19 cellular contexts compared by ENCODE assay signal in genomic region chr3:11692251-11692813, GRCh38.
"Had no signal": no experiment of that assay in that cellular context is flagged by ENCODE, and none has a peak within 500 bp of the region (broad histone marks: within the 10 kb centered on the region; RNA-seq: fewer than 3 reads in every experiment).

No MANE protein-coding gene starts in this region.

- H3K36me3 Mint-ChIP-seq: activated naive CD4-positive, alpha-beta T cell treated with anti-CD3 and anti-CD28 coated beads, Interleukin-2, amount 10 ng/mL, durations not matched to agents 7 days and 5 days had no signal

- H3K27ac ChIP-seq: gastrocnemius medialis, left lung, prostate gland, tibial nerve, uterus had no signal

- H3K27ac Mint-ChIP-seq: activated CD4-positive, alpha-beta T cell treated with anti-CD3 and anti-CD28 coated beads, Interleukin-2, amount 10 ng/mL, durations not matched to agents 7 days and 5 days; activated CD8-positive, alpha-beta T cell treated with anti-CD3 and anti-CD28 coated beads, Interleukin-2, amount 10 ng/mL, durations not matched to agents 7 days and 5 days; activated naive CD4-positive, alpha-beta T cell treated with anti-CD3 and anti-CD28 coated beads, Interleukin-2, amount 10 ng/mL, durations not matched to agents 7 days and 5 days; activated naive CD8-positive, alpha-beta T cell treated with anti-CD3 and anti-CD28 coated beads, Interleukin-2, amount 50 U/mL, for 24 hours; activated T-cell treated with anti-CD3 and anti-CD28 coated beads, Interleukin-2, amount 50 U/mL, for 24 hours; stimulated activated naive CD8-positive, alpha-beta T cell treated with anti-CD3 and anti-CD28 coated beads, Interleukin-15, Interleukin-2, amounts not matched to agents 100 ng/mL and 50 ng/mL, for 24 hours had no signal

- ATAC-seq: activated CD4-positive, CD25-positive, alpha-beta regulatory T cell treated with anti-CD3 and anti-CD28 coated beads, Interleukin-2, amount 50 U/mL, for 24 hours; activated CD8-positive, alpha-beta T cell treated with anti-CD3 and anti-CD28 coated beads, Interleukin-2, amount 10 ng/mL, durations not matched to agents 7 days and 5 days; activated naive CD8-positive, alpha-beta T cell treated with anti-CD3 and anti-CD28 coated beads, Interleukin-2, amount 50 U/mL, for 24 hours; gastrocnemius medialis; left lung; right cardiac atrium had no signal

- H3K9me3 Mint-ChIP-seq: activated CD4-positive, alpha-beta T cell treated with anti-CD3 and anti-CD28 coated beads, Interleukin-2, amount 10 ng/mL, durations not matched to agents 7 days and 5 days; activated naive CD4-positive, alpha-beta T cell treated with anti-CD3 and anti-CD28 coated beads, Interleukin-2, amount 10 ng/mL, durations not matched to agents 7 days and 5 days; activated naive CD8-positive, alpha-beta T cell treated with anti-CD3 and anti-CD28 coated beads, Interleukin-2, amount 50 U/mL, for 24 hours; activated T-cell treated with anti-CD3 and anti-CD28 coated beads, Interleukin-2, amount 50 U/mL, for 24 hours; stimulated activated naive CD8-positive, alpha-beta T cell treated with anti-CD3 and anti-CD28 coated beads, Interleukin-15, Interleukin-2, amounts not matched to agents 100 ng/mL and 50 ng/mL, for 24 hours had no signal

- DNase-seq: activated CD4-positive, alpha-beta T cell treated with anti-CD3 and anti-CD28 coated beads, Interleukin-2, amount 10 ng/mL, durations not matched to agents 7 days and 5 days; activated CD8-positive, alpha-beta T cell treated with anti-CD3 and anti-CD28 coated beads, Interleukin-2, amount 10 ng/mL, durations not matched to agents 7 days and 5 days; activated naive CD4-positive, alpha-beta T cell treated with anti-CD3 and anti-CD28 coated beads, Interleukin-2, amount 10 ng/mL, durations not matched to agents 7 days and 5 days; activated naive CD8-positive, alpha-beta T cell treated with anti-CD3 and anti-CD28 coated beads, Interleukin-2, amount 50 U/mL, for 24 hours; activated T-cell treated with anti-CD3 and anti-CD28 coated beads, Interleukin-2, amount 50 U/mL, for 24 hours; aorta; cerebellar nuclear complex; cortex of kidney; gastrocnemius medialis; head of caudate nucleus; left lung; mammary epithelial cell; right cardiac atrium; stimulated activated CD4-positive, alpha-beta T cell treated with anti-CD3 and anti-CD28 coated beads, Interleukin-2, amount 100 ng/mL, for 24 hours; uterus had no signal

- H3K4me3 Mint-ChIP-seq: activated CD4-positive, alpha-beta T cell treated with anti-CD3 and anti-CD28 coated beads, Interleukin-2, amount 10 ng/mL, durations not matched to agents 7 days and 5 days; activated CD8-positive, alpha-beta T cell treated with anti-CD3 and anti-CD28 coated beads, Interleukin-2, amount 10 ng/mL, durations not matched to agents 7 days and 5 days; activated naive CD4-positive, alpha-beta T cell treated with anti-CD3 and anti-CD28 coated beads, Interleukin-2, amount 10 ng/mL, durations not matched to agents 7 days and 5 days; activated naive CD8-positive, alpha-beta T cell treated with anti-CD3 and anti-CD28 coated beads, Interleukin-2, amount 50 U/mL, for 24 hours; activated T-cell treated with anti-CD3 and anti-CD28 coated beads, Interleukin-2, amount 50 U/mL, for 24 hours; stimulated activated naive CD8-positive, alpha-beta T cell treated with anti-CD3 and anti-CD28 coated beads, Interleukin-15, Interleukin-2, amounts not matched to agents 100 ng/mL and 50 ng/mL, for 24 hours had no signal

- H3K4me1 Mint-ChIP-seq: activated CD4-positive, alpha-beta T cell treated with anti-CD3 and anti-CD28 coated beads, Interleukin-2, amount 10 ng/mL, durations not matched to agents 7 days and 5 days; activated naive CD4-positive, alpha-beta T cell treated with anti-CD3 and anti-CD28 coated beads, Interleukin-2, amount 10 ng/mL, durations not matched to agents 7 days and 5 days; activated naive CD8-positive, alpha-beta T cell treated with anti-CD3 and anti-CD28 coated beads, Interleukin-2, amount 50 U/mL, for 24 hours had no signal

- H3K36me3 ChIP-seq: gastrocnemius medialis, prostate gland, uterus had no signal

- H3K27me3 Mint-ChIP-seq: activated CD4-positive, alpha-beta T cell treated with anti-CD3 and anti-CD28 coated beads, Interleukin-2, amount 10 ng/mL, durations not matched to agents 7 days and 5 days; activated naive CD4-positive, alpha-beta T cell treated with anti-CD3 and anti-CD28 coated beads, Interleukin-2, amount 10 ng/mL, durations not matched to agents 7 days and 5 days; activated naive CD8-positive, alpha-beta T cell treated with anti-CD3 and anti-CD28 coated beads, Interleukin-2, amount 50 U/mL, for 24 hours; activated T-cell treated with anti-CD3 and anti-CD28 coated beads, Interleukin-2, amount 50 U/mL, for 24 hours; stimulated activated naive CD8-positive, alpha-beta T cell treated with anti-CD3 and anti-CD28 coated beads, Interleukin-15, Interleukin-2, amounts not matched to agents 100 ng/mL and 50 ng/mL, for 24 hours had no signal

- H3K4me3 ChIP-seq: gastrocnemius medialis, left lung, prostate gland, tibial nerve, uterus had no signal

- H3K9me3 ChIP-seq: gastrocnemius medialis, left lung, prostate gland, tibial nerve, uterus had no signal

- H3K4me1 ChIP-seq: left lung, prostate gland, uterus had no signal

- H3K27me3 ChIP-seq: gastrocnemius medialis, left lung, tibial nerve, uterus had no signal
